In genomic region chr19:12932392-12933286, GRCh38 we compare ENCODE assay signal across 8 cellular contexts. TPM values are rescaled to one million over a fixed set of nuclear protein-coding genes. Genes with fewer than 3 reads are reported as not detected.
DNase-seq lines count a peak whose midpoint lies in the region; ATAC-seq and TF ChIP-seq lines count a peak whose summit lies in the region.

No MANE protein-coding gene starts in this region.

- no peaks in the 10 kb centered on the region for H3K9me3 ChIP-seq in transverse colon

- H3K27ac ChIP-seq in angular gyrus (ENCODE audit: low read depth, low read length) (peak overlapping the region; percentile 77), transverse colon (peak overlapping the region; percentile 81 to 91 (median 85))

- H3K9me3 Mint-ChIP-seq in activated naive CD4-positive, alpha-beta T cell treated with anti-CD3 and anti-CD28 coated beads, Interleukin-2, amount 10 ng/mL, durations not matched to agents 7 days and 5 days: no peaks in the 10 kb centered on the region

- H3K4me1 ChIP-seq in transverse colon: peaks cover 11 to 23% (median 15%) of the 10 kb centered on the region in 4 donors

- peak overlapping the region; percentile 93 for H3K4me3 Mint-ChIP-seq in activated naive CD4-positive, alpha-beta T cell treated with anti-CD3 and anti-CD28 coated beads, Interleukin-2, amount 10 ng/mL, durations not matched to agents 7 days and 5 days

- H3K36me3 ChIP-seq in transverse colon: peaks cover 0 to 22% (median 3%) of the 10 kb centered on the region in 4 donors

- in situ Hi-C loops in transverse colon (cut with MboI; ENCODE audit: low pct_ligation_motif_present in 1 of 4, low pct_unique_long_range_greater_than_20kb in 1 of 4, low sequenced_read_pairs in 3 of 4): no loop called here

- ATAC-seq in GM21390 (IDR thresholded peaks at IDR 0.05; ENCODE audit: unreplicated experiment) (no peak), HG02642 (IDR thresholded peaks at IDR 0.05; ENCODE audit: poor library complexity, unreplicated experiment) (no peak)

- TF ChIP-seq CTCF in lower leg skin (IDR thresholded peaks at IDR 0.05): no peak
- no peak for TF ChIP-seq CTCF in transverse colon (IDR thresholded peaks at IDR 0.05)

- H3K36me3 Mint-ChIP-seq in activated naive CD4-positive, alpha-beta T cell treated with anti-CD3 and anti-CD28 coated beads, Interleukin-2, amount 10 ng/mL, durations not matched to agents 7 days and 5 days: peaks cover 35% of the 10 kb centered on the region

- H3K4me3 ChIP-seq in lower leg skin (ENCODE audit: low read depth, poor library complexity, severe bottlenecking) (peak overlapping the region; percentile 82), transverse colon (peak overlapping the region; percentile 70 to 99 (median 86))

- CTCF ChIA-PET in activated naive CD4-positive, alpha-beta T cell treated with anti-CD3 and anti-CD28 coated beads, Interleukin-2, amount 10 ng/mL, durations not matched to agents 7 days and 5 days (lab: Charles Lee): interaction anchor here (0.7 to 1.8 kb wide), 4 partner anchors 19 to 47 kb away, joined by 3 to 7 read pairs (median 4); partner anchors contain the start of gene GADD45GIP1

- DNase-seq in activated naive CD4-positive, alpha-beta T cell treated with anti-CD3 and anti-CD28 coated beads, Interleukin-2, amount 10 ng/mL, durations not matched to agents 7 days and 5 days: peak; percentile 41
- no peak for DNase-seq in activated naive CD4-positive, alpha-beta T cell treated with anti-CD3 and anti-CD28 coated beads, Interleukin-2, amount 50 U/mL, for 16 hours
- DNase-seq in lower leg skin (ENCODE audit: low spot score in 2 of 2) (no peak), transverse colon (no peak), dedifferentiated amniotic fluid mesenchymal stem cell (ENCODE audit: extremely low spot score) (no peak)

- WGBS in lower leg skin, 2 donors: 29 to 33% methylated on average over 16 of the region's 16 CpGs
- 30 to 80% methylated on average over 2 to 16 of the region's 16 CpGs for WGBS in transverse colon (ENCODE audit: low coverage in 1 of 2), 2 donors

- H3K27me3 ChIP-seq in transverse colon: no peaks in the 10 kb centered on the region

- no peaks in the 10 kb centered on the region for H3K27me3 Mint-ChIP-seq in activated naive CD4-positive, alpha-beta T cell treated with anti-CD3 and anti-CD28 coated beads, Interleukin-2, amount 10 ng/mL, durations not matched to agents 7 days and 5 days

- intact Hi-C loops in lower leg skin (cut with DNase I; ENCODE audit: low total_unique reads) (no loop called here), transverse colon (cut with DNase I; ENCODE audit: low total_unique reads) (no loop called here)

- TF ChIP-seq EP300 in transverse colon (IDR thresholded peaks at IDR 0.05; ENCODE audit: low read depth): no peak

- peak overlapping the region; percentile 89 for H3K27ac Mint-ChIP-seq in activated naive CD4-positive, alpha-beta T cell treated with anti-CD3 and anti-CD28 coated beads, Interleukin-2, amount 10 ng/mL, durations not matched to agents 7 days and 5 days

- peaks cover 46% of the 10 kb centered on the region for H3K4me1 Mint-ChIP-seq in activated naive CD4-positive, alpha-beta T cell treated with anti-CD3 and anti-CD28 coated beads, Interleukin-2, amount 10 ng/mL, durations not matched to agents 7 days and 5 days

- no peak for TF ChIP-seq POLR2A in lower leg skin (IDR thresholded peaks at IDR 0.05)
- TF ChIP-seq POLR2A in transverse colon (IDR thresholded peaks at IDR 0.05): no peak

RNA-seq across cellular contexts. Expression of gene FARSA, which starts 0.9 kb away (rescaled TPM):
- total RNA-seq in lower leg skin (10 to 100 TPM; 45.9 to 71.4 (median 55.9) TPM), transverse colon (10 to 100 TPM; 18.0 to 40.8 (median 32.6) TPM)

RNA-seq across cellular contexts. Expression of gene CALR, which starts 5.8 kb away (rescaled TPM):
- total RNA-seq in lower leg skin (100 to 1,000 TPM; 171 to 350 (median 229) TPM), transverse colon (100 to 1,000 TPM; 181 to 444 (median 317) TPM)

RNA-seq across cellular contexts. Expression of gene RAD23A, which starts 13.0 kb away (rescaled TPM):
- total RNA-seq in lower leg skin (100 to 1,000 TPM; 101 to 128 (median 105) TPM), transverse colon (10 to 100 TPM; 57.9 to 87.9 (median 75.9) TPM)

RNA-seq across cellular contexts. Expression of gene SYCE2, which starts 13.5 kb away (rescaled TPM):
- under 1 TPM in 1 of 4 donors, not detected in 3; 0.26 TPM for total RNA-seq in lower leg skin
- total RNA-seq in transverse colon: under 1 TPM in 1 of 4 donors, not detected in 3; 0.68 TPM

RNA-seq across cellular contexts. Expression of gene GADD45GIP1, which starts 24.4 kb away (rescaled TPM):
- 10 to 100 TPM; 21.8 to 42.3 (median 29.7) TPM for total RNA-seq in lower leg skin
- total RNA-seq in transverse colon: 10 to 100 TPM; 28.6 to 55.0 (median 33.6) TPM
